Comparison of ENCODE assay signal across 27 cellular contexts in the genomic region with DNA sequence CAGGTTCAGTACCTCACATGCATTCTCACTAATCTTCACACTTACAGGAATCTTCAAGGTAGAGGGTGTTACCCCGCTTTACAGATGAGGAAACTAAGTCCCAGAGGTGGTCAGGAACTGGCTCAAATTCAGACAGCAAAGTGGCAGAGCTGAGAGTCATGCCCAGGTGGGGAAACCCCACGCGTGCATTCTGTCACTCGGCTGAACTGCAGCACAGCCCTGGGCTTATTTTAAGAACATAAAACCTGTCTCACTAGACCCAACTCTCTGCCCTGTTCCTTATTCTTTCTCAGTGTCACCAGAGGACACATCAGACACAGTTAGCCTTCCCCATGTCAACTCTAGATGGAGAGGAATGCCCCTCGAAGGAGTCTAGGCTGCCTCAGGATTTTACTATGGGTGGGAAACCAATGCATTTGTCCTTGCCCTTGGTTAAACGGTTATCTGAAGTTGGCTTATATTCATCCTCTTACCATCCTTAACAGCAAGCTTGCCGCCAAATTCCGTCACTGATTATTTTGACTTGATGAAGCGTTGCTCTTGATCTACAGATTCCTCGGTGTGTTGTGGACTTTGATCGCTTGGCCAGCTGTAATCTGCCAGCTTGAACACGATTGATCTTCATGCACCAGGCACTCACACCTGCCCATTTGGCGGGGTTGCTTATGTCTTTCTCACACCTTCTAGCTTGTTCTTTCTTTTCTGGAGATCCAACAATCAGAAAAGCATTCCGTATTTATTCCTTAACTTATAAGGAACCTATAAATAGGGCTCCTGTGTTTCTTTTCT.
"Had no signal": no experiment of that assay in that cellular context is flagged by ENCODE, and none has a peak within 500 bp of the region (broad histone marks: within the 10 kb centered on the region; RNA-seq: fewer than 3 reads in every experiment).

No MANE protein-coding gene starts in this region.

- H3K9me3 Mint-ChIP-seq: activated B cell treated with CpG ODN at 0.5 μM for 24 hours; activated naive CD4-positive, alpha-beta T cell treated with anti-CD3 and anti-CD28 coated beads, Interleukin-2, amount 50 U/mL, for 72 hours; activated T-cell treated with anti-CD3 and anti-CD28 coated beads, Interleukin-2, amount 50 U/mL, for 72 hours; central memory CD8-positive, alpha-beta T cell; natural killer cell treated with Interleukin-12 subunit alpha and Interleukin-12 subunit beta and Interleukin-15 and Interleukin-18, amount 100 ng/mL, for 72 hours; stimulated activated naive CD8-positive, alpha-beta T cell treated with anti-CD3 and anti-CD28 coated beads, Interleukin-15, amount 100 ng/mL, for 72 hours; T-helper 2 cell treated with Interferon-gamma antibody and Interleukin-4, amounts not matched to agents 5 μg/mL and 100 μg/mL, for 36 hours had no signal

- ATAC-seq: activated CD8-positive, alpha-beta memory T cell treated with anti-CD3 and anti-CD28 coated beads, Interleukin-2, amount 10 ng/mL, durations not matched to agents 7 days and 5 days; activated CD8-positive, alpha-beta T cell treated with anti-CD3 and anti-CD28 coated beads, Interleukin-2, amount 10 ng/mL, durations not matched to agents 7 days and 5 days; activated T-cell treated with anti-CD3 and anti-CD28 coated beads, Interleukin-2, amount 50 U/mL, for 72 hours; left ventricle myocardium superior; natural killer cell treated with Interleukin-12 subunit alpha and Interleukin-12 subunit beta and Interleukin-15 and Interleukin-18, amount 100 ng/mL, for 72 hours; psoas muscle; stimulated activated naive CD8-positive, alpha-beta T cell treated with anti-CD3 and anti-CD28 coated beads, Interleukin-15, amount 100 ng/mL, for 72 hours had no signal

- H3K27ac Mint-ChIP-seq: activated B cell treated with CpG ODN at 0.5 μM for 24 hours; activated CD8-positive, alpha-beta memory T cell treated with anti-CD3 and anti-CD28 coated beads, Interleukin-2, amount 10 ng/mL, durations not matched to agents 7 days and 5 days; activated CD8-positive, alpha-beta T cell treated with anti-CD3 and anti-CD28 coated beads, Interleukin-2, amount 10 ng/mL, durations not matched to agents 7 days and 5 days; activated T-cell treated with anti-CD3 and anti-CD28 coated beads, Interleukin-2, amount 50 U/mL, for 72 hours; natural killer cell treated with Interleukin-12 subunit alpha and Interleukin-12 subunit beta and Interleukin-15 and Interleukin-18, amount 100 ng/mL, for 72 hours; T-helper 2 cell treated with Interferon-gamma antibody and Interleukin-4, amounts not matched to agents 5 μg/mL and 100 μg/mL, for 36 hours had no signal

- DNase-seq: activated B cell treated with CpG ODN at 0.5 μM for 24 hours; activated CD8-positive, alpha-beta memory T cell treated with anti-CD3 and anti-CD28 coated beads, Interleukin-2, amount 10 ng/mL, durations not matched to agents 7 days and 5 days; activated CD8-positive, alpha-beta T cell treated with anti-CD3 and anti-CD28 coated beads, Interleukin-2, amount 10 ng/mL, durations not matched to agents 7 days and 5 days; activated naive CD4-positive, alpha-beta T cell; activated T-cell treated with anti-CD3 and anti-CD28 coated beads, Interleukin-2, amount 50 U/mL, for 72 hours; dermis blood vessel endothelial cell; effector CD4-positive, alpha-beta T cell; islet precursor cell; left ventricle myocardium superior; mammary epithelial cell; midbrain; psoas muscle; spleen; stimulated activated CD4-positive, alpha-beta T cell treated with anti-CD3 and anti-CD28 coated beads, Interleukin-2, amount 100 ng/mL, for 48 hours; stimulated activated naive CD8-positive, alpha-beta T cell treated with anti-CD3 and anti-CD28 coated beads, Interleukin-15, amount 100 ng/mL, for 72 hours; T-helper 1 cell; thyroid gland; upper lobe of left lung had no signal

- H3K4me3 ChIP-seq: psoas muscle, right atrium auricular region, spleen, thyroid gland, upper lobe of left lung had no signal

- H3K4me1 Mint-ChIP-seq: activated B cell treated with CpG ODN at 0.5 μM for 24 hours; activated CD8-positive, alpha-beta memory T cell treated with anti-CD3 and anti-CD28 coated beads, Interleukin-2, amount 10 ng/mL, durations not matched to agents 7 days and 5 days; central memory CD8-positive, alpha-beta T cell; stimulated activated naive CD8-positive, alpha-beta T cell treated with anti-CD3 and anti-CD28 coated beads, Interleukin-15, amount 100 ng/mL, for 72 hours had no signal

- H3K27me3 ChIP-seq: right atrium auricular region, spleen, thyroid gland, upper lobe of left lung had no signal

- H3K4me1 ChIP-seq: psoas muscle, right atrium auricular region, spleen, upper lobe of left lung had no signal

- H3K36me3 ChIP-seq: right atrium auricular region, spleen, thyroid gland, upper lobe of left lung had no signal

- FAIRE-seq: bronchial epithelial cell, colon, endometrium had no signal

- H3K36me3 Mint-ChIP-seq: activated CD8-positive, alpha-beta memory T cell treated with anti-CD3 and anti-CD28 coated beads, Interleukin-2, amount 10 ng/mL, durations not matched to agents 7 days and 5 days; activated naive CD4-positive, alpha-beta T cell treated with anti-CD3 and anti-CD28 coated beads, Interleukin-2, amount 50 U/mL, for 72 hours; natural killer cell treated with Interleukin-12 subunit alpha and Interleukin-12 subunit beta and Interleukin-15 and Interleukin-18, amount 100 ng/mL, for 72 hours had no signal

- H3K9me3 ChIP-seq: psoas muscle, right atrium auricular region, spleen, thyroid gland, upper lobe of left lung had no signal

- H3K4me3 Mint-ChIP-seq: activated B cell treated with CpG ODN at 0.5 μM for 24 hours; activated CD8-positive, alpha-beta memory T cell treated with anti-CD3 and anti-CD28 coated beads, Interleukin-2, amount 10 ng/mL, durations not matched to agents 7 days and 5 days; activated CD8-positive, alpha-beta T cell treated with anti-CD3 and anti-CD28 coated beads, Interleukin-2, amount 10 ng/mL, durations not matched to agents 7 days and 5 days; activated T-cell treated with anti-CD3 and anti-CD28 coated beads, Interleukin-2, amount 50 U/mL, for 72 hours; central memory CD8-positive, alpha-beta T cell; natural killer cell treated with Interleukin-12 subunit alpha and Interleukin-12 subunit beta and Interleukin-15 and Interleukin-18, amount 100 ng/mL, for 72 hours; stimulated activated naive CD8-positive, alpha-beta T cell treated with anti-CD3 and anti-CD28 coated beads, Interleukin-15, amount 100 ng/mL, for 72 hours; T-helper 2 cell treated with Interferon-gamma antibody and Interleukin-4, amounts not matched to agents 5 μg/mL and 100 μg/mL, for 36 hours had no signal

- H3K27ac ChIP-seq: epithelial cell of prostate, psoas muscle, right atrium auricular region, spleen, thyroid gland, upper lobe of left lung had no signal
